ENCODE assay signal across 21 cellular contexts in the genomic region with DNA sequence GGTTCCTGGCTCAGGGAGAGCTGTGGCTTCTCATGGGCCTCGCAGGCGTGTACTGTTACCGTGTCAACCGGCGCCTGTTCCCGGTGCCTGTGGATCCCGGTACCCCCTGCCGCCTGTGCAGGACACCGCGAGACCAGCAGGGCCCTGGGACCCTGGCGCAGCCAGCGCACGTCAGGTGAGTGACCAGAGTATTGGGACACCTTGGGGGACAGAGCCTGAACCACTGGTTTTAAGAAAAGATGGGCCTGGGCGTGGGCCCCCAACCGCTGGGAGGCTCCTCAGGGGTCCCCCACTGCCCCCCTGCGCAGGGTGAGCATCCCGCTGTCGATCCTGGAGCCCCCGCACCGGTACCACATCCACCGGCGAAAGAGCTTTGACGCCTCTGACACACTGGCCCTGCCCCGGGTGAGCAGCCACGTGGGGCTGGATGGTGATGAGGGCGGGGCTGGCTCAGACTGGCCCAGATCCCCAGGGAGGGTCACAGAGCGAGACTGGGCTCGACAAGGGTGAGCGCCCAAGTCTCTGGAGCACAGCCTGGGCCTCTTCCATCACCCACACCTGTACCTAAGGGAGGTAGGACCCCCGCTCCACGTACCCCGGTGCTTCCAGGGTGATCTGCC. TPM values are rescaled to one million over a fixed set of nuclear protein-coding genes. Genes with fewer than 3 reads are reported as not detected.
DNase-seq lines count a peak whose midpoint lies in the region; ATAC-seq, FAIRE-seq and TF ChIP-seq lines count a peak whose summit lies in the region.
"Had no signal": no experiment of that assay in that cellular context is flagged by ENCODE, and none has a peak within 500 bp of the region (broad histone marks: within the 10 kb centered on the region; RNA-seq: fewer than 3 reads in every experiment).

No MANE protein-coding gene starts in this region.

- DNase-seq in HepG2 (ENCODE audit: low spot score), result no peak
- no peak for DNase-seq in right lobe of liver
- DNase-seq in K562 (ENCODE audit: extremely low read depth in 1 of 4, low spot score in 3 of 4), result no peak
- peak; percentile 47 for DNase-seq in osteoblast (ENCODE audit: insufficient read length, low spot score, missing footprints)
- DNase-seq in NCI-H2227 (lab: John Stamatoyannopoulos, UW; ENCODE audit: unreplicated experiment), result no peak
- DNase-seq in activated CD4-positive, CD25-positive, alpha-beta regulatory T cell treated with anti-CD3 and anti-CD28 coated beads, Interleukin-2, amount 50 U/mL, for 72 hours, result no peak
- DNase-seq in DMS53 (lab: John Stamatoyannopoulos, UW), result no peak
- no peak for DNase-seq in endothelial cell (ENCODE audit: low spot score)
- DNase-seq: 8988T, GDM1, KBM-7, NCI-H1105, NCI-H146, NCI-H2029 treated with DMSO at 0.1 percent for 48 hours, NCI-H524 treated with DMSO at 0.1 percent for 48 hours, NCI-H82, OCI-M1 had no signal

- ATAC-seq in HepG2 (no peak), right lobe of liver (no peak), K562 (no peak)

- in situ Hi-C loops in HepG2 (cut with HindIII; ENCODE audit: extremely low pct_ligation_motif_present, low pct_unique_long_range_greater_than_20kb), result no loop called here
- in situ Hi-C loops in K562 (cut with MboI), result no loop called here

- H3K36me3 ChIP-seq in HepG2 (replicated peaks in 1 of 2; ENCODE audit: control insufficient read depth in 1 of 2, insufficient read depth in 2 of 2, low read length in 2 of 2), result peaks cover 15 to 34% of the 10 kb centered on the region in 2 experiments
- peaks cover 0 to 21% (median 0%) of the 10 kb centered on the region in 4 donors for H3K36me3 ChIP-seq in right lobe of liver
- H3K36me3 ChIP-seq in K562 (ENCODE audit: control insufficient read depth, insufficient read depth, low read length), result peaks cover 70% of the 10 kb centered on the region; the same call in 2 of the 3 replicates
- peaks cover 23% of the 10 kb centered on the region for H3K36me3 ChIP-seq in osteoblast (ENCODE audit: insufficient read depth, low read length)

- TF ChIP-seq CTCF in HepG2 (CRISPR knock-in tag; IDR thresholded peaks at IDR 0.05) (no peak), right lobe of liver (IDR thresholded peaks at IDR 0.05) (no peak), K562 (IDR thresholded peaks at IDR 0.05 in 2 of 3, conservative IDR thresholded peaks at IDR 0.05 in 1 of 3; ENCODE audit: insufficient read depth in 2 of 3, low read depth in 1 of 3, low read length in 3 of 3) (no peak), osteoblast (IDR thresholded peaks at IDR 0.05; ENCODE audit: extremely low read depth, low read depth, low read length) (no peak), endothelial cell (IDR thresholded peaks at IDR 0.05; ENCODE audit: unreplicated experiment) (no peak)

- no peak for TF ChIP-seq POLR2A in HepG2 (IDR thresholded peaks at IDR 0.05; ENCODE audit: insufficient read depth in 1 of 2, low read depth in 2 of 2, low read length in 2 of 2)
- no peak for TF ChIP-seq POLR2A in right lobe of liver (IDR thresholded peaks at IDR 0.05)
- no peak for TF ChIP-seq POLR2A in K562 (conservative IDR thresholded peaks at IDR 0.05)

- no peaks in the 10 kb centered on the region for H3K79me2 ChIP-seq in HepG2 (ENCODE audit: insufficient read depth, low read length)
- no peaks in the 10 kb centered on the region for H3K79me2 ChIP-seq in K562 (ENCODE audit: control insufficient read depth, insufficient read depth, low read length)
- H3K79me2 ChIP-seq in osteoblast (ENCODE audit: insufficient read depth, low read length), result no peaks in the 10 kb centered on the region

- H3K4me2 ChIP-seq in HepG2 (ENCODE audit: low read depth, low read length) (no peak overlapping the region), K562 (ENCODE audit: insufficient read depth, low read length) (no peak overlapping the region), osteoblast (ENCODE audit: insufficient read depth, low read length) (no peak overlapping the region)

- peaks cover 12% of the 10 kb centered on the region for H3K4me1 Mint-ChIP-seq in endothelial cell (ENCODE audit: unreplicated experiment)

- H3K27me3 Mint-ChIP-seq in endothelial cell (ENCODE audit: unreplicated experiment), result peaks cover 4% of the 10 kb centered on the region

- FAIRE-seq in HepG2 (lab: Jason Lieb, UNC) (no peak), K562 (lab: Jason Lieb, UNC) (no peak)
- FAIRE-seq: H54, RCC 7860 had no signal

- H3K9ac ChIP-seq in HepG2 (ENCODE audit: insufficient read depth, low read depth, low read length), result no peak overlapping the region
- peak overlapping the region in 1 of 2 experiments; percentile 61; a peak in 1 of 4 replicates for H3K9ac ChIP-seq in K562 (ENCODE audit: insufficient read depth in 1 of 2, low read depth in 2 of 2, low read length in 2 of 2)

- H2AFZ ChIP-seq in HepG2 (ENCODE audit: low read length) (no peak overlapping the region), K562 (ENCODE audit: low read depth, low read length) (no peak overlapping the region), osteoblast (ENCODE audit: low read length) (no peak overlapping the region)

- POLR2A ChIA-PET in HepG2 (lab: Yijun Ruan, JAX), result interaction anchor here (1.7 to 2.0 kb wide), 2 partner anchors 11 to 122 kb away, joined by 4 to 5 read pairs; partner anchors contain the start of gene MIIP
- POLR2A ChIA-PET in K562 (lab: Yijun Ruan, JAX), result interaction anchor here (0.5 to 6.9 kb wide), 11 partner anchors 10 to 1808 kb away, joined by 3 to 95 read pairs (median 3); partner anchors contain the start of gene MIIP

- H4K20me1 ChIP-seq in HepG2 (ENCODE audit: insufficient read depth, low read length) (no peaks in the 10 kb centered on the region), K562 (replicated peaks; ENCODE audit: control insufficient read depth, insufficient read depth, low read length) (peaks cover 3% of the 10 kb centered on the region; the same call in 1 of the 2 replicates), osteoblast (ENCODE audit: insufficient read depth, low read length) (peaks cover 2% of the 10 kb centered on the region)

- TF ChIP-seq EP300 in HepG2 (IDR thresholded peaks at IDR 0.05; ENCODE audit: low read depth in 2 of 2, low read length in 2 of 2) (no peak), HepG2 (CRISPR knock-in tag; IDR thresholded peaks at IDR 0.05; ENCODE audit: borderline replicate concordance) (no peak), K562 (IDR thresholded peaks at IDR 0.05; ENCODE audit: low read length) (no peak)

- no peaks in the 10 kb centered on the region for H3K9me3 Mint-ChIP-seq in endothelial cell (ENCODE audit: unreplicated experiment)
- H3K9me3 Mint-ChIP-seq: CD14-positive monocyte had no signal

- no TSS peak for BruUV-seq in HepG2 (replicated peaks; lab: Mats Ljungman, UMichigan)
- no TSS peak for BruUV-seq in K562 (replicated peaks; lab: Mats Ljungman, UMichigan)

- H3K27ac Mint-ChIP-seq in endothelial cell (ENCODE audit: unreplicated experiment), result no peak overlapping the region
- H3K27ac Mint-ChIP-seq: CD14-positive monocyte had no signal

- H3K9me3 ChIP-seq in HepG2 (ENCODE audit: low read length) (no peaks in the 10 kb centered on the region), right lobe of liver (no peaks in the 10 kb centered on the region), K562 (replicated peaks; ENCODE audit: control insufficient read depth, insufficient read depth, low read depth, low read length) (no peaks in the 10 kb centered on the region), osteoblast (ENCODE audit: low read depth, low read length) (no peaks in the 10 kb centered on the region)
- H3K9me3 ChIP-seq: SJSA1 had no signal

- intact Hi-C loops in HepG2 (cut with micrococcal nuclease; ENCODE audit: unreplicated experiment), result no loop called here
- intact Hi-C loops in right lobe of liver (cut with DNase I), result no loop called here
- intact Hi-C loops in K562 (cut with micrococcal nuclease), result loop anchor here (2.0 kb wide), 2 partner anchors 121 to 191 kb away; no protein-coding TSS in a partner anchor

- TF ChIP-seq RAD21 in HepG2 (CRISPR knock-in tag; IDR thresholded peaks at IDR 0.05) (no peak), K562 (CRISPR knock-in tag; conservative IDR thresholded peaks at IDR 0.05 in 1 of 2, IDR thresholded peaks at IDR 0.05 in 1 of 2) (no peak)

- CTCF ChIA-PET in HepG2 (lab: Yijun Ruan, JAX; ENCODE audit: low intra/inter-chr PET ratio, low total read pairs), result no interaction called here
- CTCF ChIA-PET in K562 (lab: Yijun Ruan, JAX; ENCODE audit: low intra/inter-chr PET ratio), result no interaction called here

- no peak overlapping the region for H3K27ac ChIP-seq in HepG2 (ENCODE audit: extremely low read length, insufficient read depth, low read length)
- no peak overlapping the region for H3K27ac ChIP-seq in right lobe of liver
- H3K27ac ChIP-seq in K562 (ENCODE audit: extremely low read depth, low read depth, low read length), result no peak overlapping the region
- no peak overlapping the region for H3K27ac ChIP-seq in osteoblast (ENCODE audit: low read depth, low read length)
- H3K27ac ChIP-seq: SJSA1 had no signal

- no peak overlapping the region for H3K4me3 Mint-ChIP-seq in endothelial cell (ENCODE audit: unreplicated experiment)
- H3K4me3 Mint-ChIP-seq: CD14-positive monocyte had no signal

- H3K9me1 ChIP-seq in K562 (ENCODE audit: control insufficient read depth, insufficient read depth, low read length), result peaks cover 6% of the 10 kb centered on the region

- no peaks in the 10 kb centered on the region for H3K27me3 ChIP-seq in HepG2 (ENCODE audit: control insufficient read depth in 1 of 2, insufficient read depth in 2 of 2, low read length in 2 of 2)
- H3K27me3 ChIP-seq in right lobe of liver, result no peaks in the 10 kb centered on the region
- no peaks in the 10 kb centered on the region for H3K27me3 ChIP-seq in K562 (ENCODE audit: control insufficient read depth in 2 of 2, insufficient read depth in 2 of 2, low read length in 2 of 2)
- H3K27me3 ChIP-seq in osteoblast (ENCODE audit: insufficient read depth, low read length), result no peaks in the 10 kb centered on the region
- H3K27me3 ChIP-seq: SJSA1 had no signal

- peaks cover 29% of the 10 kb centered on the region for H3K36me3 Mint-ChIP-seq in endothelial cell (ENCODE audit: low read depth, unreplicated experiment)

- H3K4me1 ChIP-seq in HepG2 (ENCODE audit: insufficient read depth, low read length) (peaks cover 15% of the 10 kb centered on the region), right lobe of liver (no peaks in the 10 kb centered on the region), K562 (replicated peaks in 1 of 2; ENCODE audit: control insufficient read depth in 2 of 2, insufficient read depth in 2 of 2, low read length in 2 of 2) (peaks cover 6 to 32% of the 10 kb centered on the region in 2 experiments; a peak in 4 of 5 replicates), osteoblast (ENCODE audit: insufficient read depth, low read length) (peaks cover 6% of the 10 kb centered on the region)
- H3K4me1 ChIP-seq: SJSA1 had no signal

- H3K4me3 ChIP-seq in HepG2 (replicated peaks in 1 of 3; ENCODE audit: insufficient read depth in 1 of 3, low read depth in 2 of 3, low read length in 3 of 3), result no peak overlapping the region
- H3K4me3 ChIP-seq in right lobe of liver, result no peak overlapping the region
- H3K4me3 ChIP-seq in K562, result no peak overlapping the region
- H3K4me3 ChIP-seq in osteoblast (ENCODE audit: insufficient read depth, low read length), result no peak overlapping the region
- H3K4me3 ChIP-seq: SJSA1 had no signal

- 99% methylated on average over 13 of the region's 32 CpGs for WGBS in HepG2 (ENCODE audit: low lambda C conversion rate)
- WGBS in right lobe of liver (ENCODE audit: insufficient coverage, low coverage, low lambda C conversion rate, missing lambda C conversion rate), result no CpG with 5 or more reads among the region's 32 CpGs
- WGBS in K562 (ENCODE audit: insufficient coverage, low coverage, missing lambda C conversion rate), result 97% methylated on average over 26 of the region's 32 CpGs

RNA-seq across cellular contexts. Expression of gene MIIP, which starts 10.5 kb away (rescaled TPM):
- total RNA-seq in HepG2 (2016; rRNA removed; fragmentation: Illumina TruSeq; extraction: Trizol), result 23.6 and 35.2 TPM in 2 replicates
- 52.3 and 57.6 TPM in 2 replicates for total RNA-seq in HepG2 (2016; cell fraction: cytosol; rRNA removed; fragmentation: Illumina TruSeq; extraction: Trizol; ENCODE audit: low read depth)
- 21.8 and 38.2 TPM in 2 replicates for total RNA-seq in HepG2 (2016; cell fraction: insoluble cytoplasmic fraction; rRNA removed; fragmentation: Illumina TruSeq; extraction: Trizol)
- 42.3 and 49.9 TPM in 2 replicates for total RNA-seq in HepG2 (2016; cell fraction: membrane; rRNA removed; fragmentation: Illumina TruSeq; extraction: Trizol)
- total RNA-seq in HepG2 (2016; cell fraction: nucleus; rRNA removed; fragmentation: Illumina TruSeq; extraction: Trizol), result 27.2 and 31.9 TPM in 2 replicates
- polyA plus RNA-seq in HepG2 (2011; rRNA removed), result 23.0 and 31.1 TPM in 2 replicates
- polyA plus RNA-seq in HepG2 (2011; cell fraction: cytosol; rRNA removed), result 11.2 and 20.9 TPM in 2 replicates
- 166 and 217 TPM in 2 replicates for polyA plus RNA-seq in HepG2 (2011; cell fraction: nucleus; rRNA removed)
- polyA plus RNA-seq in HepG2 (2012), result 9.1 and 20.3 TPM in 2 replicates
- polyA plus RNA-seq in HepG2 (2016; cell fraction: cytosol; fragmentation: Illumina TruSeq; extraction: Trizol; ENCODE audit: low read depth), result 34.0 and 38.2 TPM in 2 replicates
- 17.3 and 17.8 TPM in 2 replicates for polyA plus RNA-seq in HepG2 (2016; cell fraction: insoluble cytoplasmic fraction; fragmentation: Illumina TruSeq; extraction: Trizol; ENCODE audit: low read depth)
- 27.7 and 34.3 TPM in 2 replicates for polyA plus RNA-seq in HepG2 (2016; cell fraction: membrane; fragmentation: Illumina TruSeq; extraction: Trizol; ENCODE audit: low read depth)
- 63.8 and 70.7 TPM in 2 replicates for polyA plus RNA-seq in HepG2 (2016; cell fraction: nucleus; fragmentation: Illumina TruSeq; extraction: Trizol; ENCODE audit: insufficient read depth, low read depth)
- 17.1 and 28.4 TPM in 2 replicates for polyA minus RNA-seq in HepG2 (2011; rRNA and poly(A)+ RNA removed; ENCODE audit: low replicate concordance)
- 6.1 and 8.6 TPM in 2 replicates for polyA minus RNA-seq in HepG2 (2011; cell fraction: cytosol; rRNA and poly(A)+ RNA removed)
- 11.1 and 14.7 TPM in 2 replicates for polyA minus RNA-seq in HepG2 (2011; cell fraction: nucleus; rRNA and poly(A)+ RNA removed)
- 10 to 100 TPM in 5 of 6 experiments, 1 to 10 TPM in 1; 7.6 to 19.7 (median 12.1) TPM for total RNA-seq in right lobe of liver
- total RNA-seq in K562 (2011; cell fraction: chromatin; rRNA removed; ENCODE audit: low replicate concordance), result 73.6 and 259 TPM in 2 replicates
- 259 and 285 TPM in 2 replicates for total RNA-seq in K562 (2011; cell fraction: nucleolus; rRNA removed)
- 145 and 161 TPM in 2 replicates for total RNA-seq in K562 (2011; cell fraction: nucleoplasm; rRNA removed)
- 117 and 131 TPM in 2 replicates for total RNA-seq in K562 (2014; rRNA removed)
- total RNA-seq in K562 (2014; rRNA removed; fragmentation: Illumina TruSeq; extraction: Trizol), result 11.8 and 17.2 TPM in 2 replicates
- total RNA-seq in K562 (2015; rRNA removed; fragmentation: Illumina TruSeq; extraction: Trizol), result 50.7 and 55.6 TPM in 2 replicates
- total RNA-seq in K562 (2021), result 92.8 and 102 TPM in 2 replicates
- 48.3 and 113 TPM in 2 replicates for polyA plus RNA-seq in K562 (2011; rRNA removed)
- 79.2 and 124 TPM in 2 replicates for polyA plus RNA-seq in K562 (2011; cell fraction: cytosol; rRNA removed)
- polyA plus RNA-seq in K562 (2011; cell fraction: nucleus; rRNA removed), result 514 and 538 TPM in 2 replicates
- polyA plus RNA-seq in K562 (2012), result 79.3 and 134 TPM in 2 replicates
- 30.8 and 57.5 TPM in 2 replicates for polyA plus RNA-seq in K562 (2014; fragmentation: Illumina TruSeq; extraction: Trizol)
- polyA plus RNA-seq in K562 (2014; fragmentation: Nextera tagmentation; extraction: Ambion mirVana), result 1 to 10 TPM; 2.5 to 5.1 TPM
- polyA plus RNA-seq in K562 (2014; rRNA removed), result 105 and 108 TPM in 2 replicates
- 15.8 and 16.2 TPM in 2 replicates for polyA minus RNA-seq in K562 (2011; rRNA and poly(A)+ RNA removed)
- polyA minus RNA-seq in K562 (2011; cell fraction: cytosol; rRNA and poly(A)+ RNA removed), result 26.3 and 43.2 TPM in 2 replicates
- 54.1 and 78.2 TPM in 2 replicates for polyA minus RNA-seq in K562 (2011; cell fraction: nucleus; rRNA and poly(A)+ RNA removed)
- total RNA-seq in osteoblast, result 24.2 and 26.4 TPM in 2 replicates
- 49.9 TPM for total RNA-seq in endothelial cell (ENCODE audit: unreplicated experiment)

RNA-seq across cellular contexts. Expression of gene TNFRSF8, which starts 33.3 kb away (rescaled TPM):
- total RNA-seq in HepG2 (2016; rRNA removed; fragmentation: Illumina TruSeq; extraction: Trizol) (not detected in 2 replicates), right lobe of liver (under 1 TPM in 5 of 6 experiments, not detected in 1; 0.12 to 0.29 (median 0.19) TPM), K562 (2014; rRNA removed) (22.2 and 27.1 TPM in 2 replicates), K562 (2014; rRNA removed; fragmentation: Illumina TruSeq; extraction: Trizol) (5.9 and 8.7 TPM in 2 replicates), K562 (2015; rRNA removed; fragmentation: Illumina TruSeq; extraction: Trizol) (17.1 and 18.9 TPM in 2 replicates), K562 (2021) (38.4 and 40.2 TPM in 2 replicates), osteoblast (under 0.01 and 0.29 TPM in 2 replicates), endothelial cell (ENCODE audit: unreplicated experiment) (1.9 TPM)
- not detected in 2 replicates for total RNA-seq in HepG2 (2016; cell fraction: cytosol; rRNA removed; fragmentation: Illumina TruSeq; extraction: Trizol; ENCODE audit: low read depth)
- not detected in 2 replicates for total RNA-seq in HepG2 (2016; cell fraction: insoluble cytoplasmic fraction; rRNA removed; fragmentation: Illumina TruSeq; extraction: Trizol)
- not detected in 2 replicates for total RNA-seq in HepG2 (2016; cell fraction: membrane; rRNA removed; fragmentation: Illumina TruSeq; extraction: Trizol)
- total RNA-seq in HepG2 (2016; cell fraction: nucleus; rRNA removed; fragmentation: Illumina TruSeq; extraction: Trizol), result not detected in 2 replicates
- polyA plus RNA-seq in HepG2 (2011; rRNA removed) (not detected in 2 replicates), K562 (2011; rRNA removed) (5.6 and 12.0 TPM in 2 replicates), K562 (2014; fragmentation: Illumina TruSeq; extraction: Trizol) (22.4 and 24.4 TPM in 2 replicates), K562 (2014; fragmentation: Nextera tagmentation; extraction: Ambion mirVana) (1 to 10 TPM; 3.5 to 3.7 TPM), K562 (2014; rRNA removed) (18.2 and 19.9 TPM in 2 replicates)
- polyA plus RNA-seq in HepG2 (2011; cell fraction: cytosol; rRNA removed), result not detected in 2 replicates
- not detected in 2 replicates for polyA plus RNA-seq in HepG2 (2011; cell fraction: nucleus; rRNA removed)
- polyA plus RNA-seq in HepG2 (2012), result not detected in 2 replicates
- polyA plus RNA-seq in HepG2 (2016; cell fraction: cytosol; fragmentation: Illumina TruSeq; extraction: Trizol; ENCODE audit: low read depth), result not detected in 2 replicates
- polyA plus RNA-seq in HepG2 (2016; cell fraction: insoluble cytoplasmic fraction; fragmentation: Illumina TruSeq; extraction: Trizol; ENCODE audit: low read depth), result not detected in 2 replicates
- not detected in 2 replicates for polyA plus RNA-seq in HepG2 (2016; cell fraction: membrane; fragmentation: Illumina TruSeq; extraction: Trizol; ENCODE audit: low read depth)
- not detected in 2 replicates for polyA plus RNA-seq in HepG2 (2016; cell fraction: nucleus; fragmentation: Illumina TruSeq; extraction: Trizol; ENCODE audit: insufficient read depth, low read depth)
- 0.30 TPM in 1 of 2 replicates, not detected in the other for polyA minus RNA-seq in HepG2 (2011; rRNA and poly(A)+ RNA removed; ENCODE audit: low replicate concordance)
- not detected in 2 replicates for polyA minus RNA-seq in HepG2 (2011; cell fraction: cytosol; rRNA and poly(A)+ RNA removed)
- not detected in 2 replicates for polyA minus RNA-seq in HepG2 (2011; cell fraction: nucleus; rRNA and poly(A)+ RNA removed)
- 14.4 and 37.6 TPM in 2 replicates for total RNA-seq in K562 (2011; cell fraction: chromatin; rRNA removed; ENCODE audit: low replicate concordance)
- 36.7 and 39.3 TPM in 2 replicates for total RNA-seq in K562 (2011; cell fraction: nucleolus; rRNA removed)
- total RNA-seq in K562 (2011; cell fraction: nucleoplasm; rRNA removed), result 23.4 and 24.7 TPM in 2 replicates
- polyA plus RNA-seq in K562 (2011; cell fraction: cytosol; rRNA removed), result 10.7 and 17.1 TPM in 2 replicates
- polyA plus RNA-seq in K562 (2011; cell fraction: nucleus; rRNA removed), result 8.7 and 10.8 TPM in 2 replicates
- polyA plus RNA-seq in K562 (2012), result 23.2 and 39.4 TPM in 2 replicates
- 6.5 and 7.8 TPM in 2 replicates for polyA minus RNA-seq in K562 (2011; rRNA and poly(A)+ RNA removed)
- polyA minus RNA-seq in K562 (2011; cell fraction: cytosol; rRNA and poly(A)+ RNA removed), result 14.6 and 16.9 TPM in 2 replicates
- polyA minus RNA-seq in K562 (2011; cell fraction: nucleus; rRNA and poly(A)+ RNA removed), result 5.3 and 7.6 TPM in 2 replicates
- total RNA-seq: SJSA1 had no signal

RNA-seq across cellular contexts. Expression of gene MFN2, which starts 49.6 kb away (rescaled TPM):
- total RNA-seq in HepG2 (2016; rRNA removed; fragmentation: Illumina TruSeq; extraction: Trizol), result 60.9 and 76.3 TPM in 2 replicates
- 7.7 and 8.0 TPM in 2 replicates for total RNA-seq in HepG2 (2016; cell fraction: cytosol; rRNA removed; fragmentation: Illumina TruSeq; extraction: Trizol; ENCODE audit: low read depth)
- total RNA-seq in HepG2 (2016; cell fraction: insoluble cytoplasmic fraction; rRNA removed; fragmentation: Illumina TruSeq; extraction: Trizol), result 61.5 and 70.2 TPM in 2 replicates
- total RNA-seq in HepG2 (2016; cell fraction: membrane; rRNA removed; fragmentation: Illumina TruSeq; extraction: Trizol), result 31.8 and 32.8 TPM in 2 replicates
- total RNA-seq in HepG2 (2016; cell fraction: nucleus; rRNA removed; fragmentation: Illumina TruSeq; extraction: Trizol), result 38.7 and 39.7 TPM in 2 replicates
- polyA plus RNA-seq in HepG2 (2011; rRNA removed), result 38.7 and 41.0 TPM in 2 replicates
- 31.7 and 32.9 TPM in 2 replicates for polyA plus RNA-seq in HepG2 (2011; cell fraction: cytosol; rRNA removed)
- 49.1 and 52.9 TPM in 2 replicates for polyA plus RNA-seq in HepG2 (2011; cell fraction: nucleus; rRNA removed)
- polyA plus RNA-seq in HepG2 (2012), result 42.4 and 55.4 TPM in 2 replicates
- polyA plus RNA-seq in HepG2 (2016; cell fraction: cytosol; fragmentation: Illumina TruSeq; extraction: Trizol; ENCODE audit: low read depth), result 4.0 and 4.2 TPM in 2 replicates
- polyA plus RNA-seq in HepG2 (2016; cell fraction: insoluble cytoplasmic fraction; fragmentation: Illumina TruSeq; extraction: Trizol; ENCODE audit: low read depth), result 52.2 and 60.5 TPM in 2 replicates
- polyA plus RNA-seq in HepG2 (2016; cell fraction: membrane; fragmentation: Illumina TruSeq; extraction: Trizol; ENCODE audit: low read depth), result 14.0 and 14.3 TPM in 2 replicates
- 45.1 and 48.2 TPM in 2 replicates for polyA plus RNA-seq in HepG2 (2016; cell fraction: nucleus; fragmentation: Illumina TruSeq; extraction: Trizol; ENCODE audit: insufficient read depth, low read depth)
- polyA minus RNA-seq in HepG2 (2011; rRNA and poly(A)+ RNA removed; ENCODE audit: low replicate concordance), result 83.9 and 88.4 TPM in 2 replicates
- 26.6 and 33.4 TPM in 2 replicates for polyA minus RNA-seq in HepG2 (2011; cell fraction: cytosol; rRNA and poly(A)+ RNA removed)
- 22.5 and 40.8 TPM in 2 replicates for polyA minus RNA-seq in HepG2 (2011; cell fraction: nucleus; rRNA and poly(A)+ RNA removed)
- total RNA-seq in right lobe of liver, result 10 to 100 TPM; 46.2 to 64.0 (median 61.7) TPM
- total RNA-seq in K562 (2011; cell fraction: chromatin; rRNA removed; ENCODE audit: low replicate concordance), result 133 and 181 TPM in 2 replicates
- total RNA-seq in K562 (2011; cell fraction: nucleolus; rRNA removed), result 106 and 110 TPM in 2 replicates
- 88.2 and 107 TPM in 2 replicates for total RNA-seq in K562 (2011; cell fraction: nucleoplasm; rRNA removed)
- total RNA-seq in K562 (2014; rRNA removed), result 95.4 and 108 TPM in 2 replicates
- total RNA-seq in K562 (2014; rRNA removed; fragmentation: Illumina TruSeq; extraction: Trizol), result 87.1 and 109 TPM in 2 replicates
- total RNA-seq in K562 (2015; rRNA removed; fragmentation: Illumina TruSeq; extraction: Trizol), result 79.6 and 82.9 TPM in 2 replicates
- 147 and 158 TPM in 2 replicates for total RNA-seq in K562 (2021)
- polyA plus RNA-seq in K562 (2011; rRNA removed), result 83.4 and 112 TPM in 2 replicates
- 74.2 and 81.7 TPM in 2 replicates for polyA plus RNA-seq in K562 (2011; cell fraction: cytosol; rRNA removed)
- 185 and 193 TPM in 2 replicates for polyA plus RNA-seq in K562 (2011; cell fraction: nucleus; rRNA removed)
- 74.5 and 123 TPM in 2 replicates for polyA plus RNA-seq in K562 (2012)
- polyA plus RNA-seq in K562 (2014; fragmentation: Illumina TruSeq; extraction: Trizol), result 139 and 165 TPM in 2 replicates
- 10 to 100 TPM; 10.5 to 14.0 TPM for polyA plus RNA-seq in K562 (2014; fragmentation: Nextera tagmentation; extraction: Ambion mirVana)
- 94.6 and 99.9 TPM in 2 replicates for polyA plus RNA-seq in K562 (2014; rRNA removed)
- 105 and 127 TPM in 2 replicates for polyA minus RNA-seq in K562 (2011; rRNA and poly(A)+ RNA removed)
- 52.3 and 57.5 TPM in 2 replicates for polyA minus RNA-seq in K562 (2011; cell fraction: cytosol; rRNA and poly(A)+ RNA removed)
- polyA minus RNA-seq in K562 (2011; cell fraction: nucleus; rRNA and poly(A)+ RNA removed), result 38.1 and 91.4 TPM in 2 replicates
- total RNA-seq in osteoblast, result 46.0 and 51.0 TPM in 2 replicates
- total RNA-seq in endothelial cell (ENCODE audit: unreplicated experiment), result 59.4 TPM

Comparison
In these comparisons a context has a peak if more than half of its experiments do, and no peak if none do; other contexts are left out.
1. Of the 241 proteins assayed by ChIP-seq in both HepG2 and K562: peak only in HepG2: none; only in K562: POLR2G and ZBTB33; in both: RBFOX2; in neither: 238.